In the genomic region with DNA sequence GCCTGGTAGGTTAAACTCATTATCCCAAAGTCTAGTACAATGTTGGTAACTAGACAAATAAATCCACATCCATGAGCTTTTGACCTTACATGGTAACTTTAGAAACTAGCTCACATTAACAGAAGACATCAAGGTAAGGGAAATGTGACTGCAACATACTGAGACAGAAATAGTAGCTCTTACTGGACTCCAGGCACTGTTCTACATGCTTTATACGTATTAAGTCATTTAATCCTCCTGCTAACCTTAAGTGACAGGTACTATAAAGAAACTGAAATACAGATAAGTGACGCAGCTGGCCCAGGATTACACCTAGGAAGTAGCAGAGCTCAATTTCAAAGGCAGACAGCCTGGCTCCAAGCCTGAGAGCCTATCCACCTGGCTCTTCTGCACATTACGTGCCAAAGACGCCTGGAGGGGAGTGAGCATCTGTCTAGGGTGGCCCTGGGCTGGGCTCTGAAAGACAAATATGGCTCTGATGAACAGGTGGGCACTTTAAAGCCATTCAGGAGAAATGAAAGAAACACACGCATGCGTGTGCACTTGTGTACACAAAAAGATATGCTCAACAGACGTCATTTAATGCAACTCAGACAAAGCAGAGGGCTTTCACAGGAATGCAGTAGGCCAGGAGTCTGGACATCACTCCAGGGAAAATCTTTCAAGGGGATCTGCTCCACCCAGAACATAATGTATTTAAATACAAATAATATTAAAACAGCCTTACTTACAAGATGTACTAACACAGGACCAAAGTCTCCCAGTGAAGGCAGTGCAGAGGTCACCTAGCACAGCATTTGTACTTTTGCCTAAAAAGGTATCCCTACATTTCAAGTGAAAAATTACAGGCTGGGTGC, we compare ENCODE assay signal across 1 cellular context.
TF ChIP-seq lines count a peak whose summit lies in the region.

No MANE protein-coding gene starts in this region.

TF ChIP-seq in SK-N-SH treated with all-trans-retinoic acid at 6 μM for 48 hours, 23 proteins besides CTCF, POLR2A, EP300 and RAD21 (continued from another document):
- TF ChIP-seq PATZ1 (CRISPR knock-in tag; IDR thresholded peaks at IDR 0.05; ENCODE audit: borderline replicate concordance) = no peak
- no peak for TF ChIP-seq ESRRG (CRISPR knock-in tag; IDR thresholded peaks at IDR 0.05)
- no peak for TF ChIP-seq SNAI2 (CRISPR knock-in tag; IDR thresholded peaks at IDR 0.05)
- no peak for TF ChIP-seq ZNF565 (CRISPR knock-in tag; conservative IDR thresholded peaks at IDR 0.05; ENCODE audit: low read depth)
- no peak for TF ChIP-seq TSHZ2 (CRISPR knock-in tag; IDR thresholded peaks at IDR 0.05)
- TF ChIP-seq ZNF8 (CRISPR knock-in tag; IDR thresholded peaks at IDR 0.05) = no peak
- no peak for TF ChIP-seq BACH2 (CRISPR knock-in tag; IDR thresholded peaks at IDR 0.05; ENCODE audit: borderline replicate concordance)
- TF ChIP-seq POU6F1 (CRISPR knock-in tag; IDR thresholded peaks at IDR 0.05; ENCODE audit: borderline replicate concordance, low read depth) = no peak
